ENCODE assay signal across 8 cellular contexts in the genomic region with DNA sequence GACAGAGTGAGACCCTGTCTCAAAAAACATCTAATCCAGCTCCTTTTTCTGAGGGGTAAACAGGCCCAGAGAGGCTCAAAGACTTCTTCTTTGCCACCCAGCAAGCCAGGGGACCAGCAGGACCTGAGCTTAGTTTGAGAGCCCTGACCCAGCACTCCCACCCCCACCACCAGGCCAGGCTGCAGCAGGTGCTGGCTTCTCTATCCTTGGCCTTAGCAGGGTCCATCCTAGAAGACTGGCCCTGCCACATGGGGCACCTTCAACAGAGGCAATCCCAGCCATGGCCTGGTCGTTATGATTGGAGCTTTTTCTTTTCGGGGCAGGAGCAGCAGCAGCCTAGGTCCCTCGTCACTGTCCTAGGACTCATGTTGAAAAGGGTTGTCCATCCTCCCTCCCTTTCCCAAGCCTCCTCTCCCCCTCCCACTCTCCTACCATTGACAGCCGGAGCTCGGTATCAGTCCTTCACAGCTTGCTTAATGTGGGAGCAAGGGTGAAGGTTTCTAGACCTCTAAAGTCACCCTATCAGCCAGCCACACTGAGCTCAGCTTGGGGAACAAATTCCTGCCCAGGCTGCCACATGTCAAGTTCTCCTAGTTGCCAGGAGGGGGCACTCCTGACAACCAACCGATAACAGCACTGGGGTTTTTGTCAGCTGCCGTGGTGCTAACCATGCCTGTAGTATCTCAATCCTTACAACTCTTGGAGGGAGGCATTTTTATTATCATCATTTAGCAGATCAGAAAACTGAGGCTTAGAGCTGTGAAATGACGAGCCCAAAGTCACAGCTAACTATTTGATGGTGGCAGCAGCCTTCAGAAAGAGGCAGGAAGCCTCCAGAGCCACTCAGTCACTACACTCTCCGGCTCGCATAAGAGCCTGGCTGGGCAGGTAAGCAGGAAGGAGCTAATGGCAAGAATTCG. TPM values are rescaled to one million over a fixed set of nuclear protein-coding genes. Genes with fewer than 3 reads are reported as not detected.
A peak's percentile ranks its signal among the peaks of the same experiment; 100 is the strongest.
DNase-seq lines count a peak whose midpoint lies in the region; ATAC-seq and TF ChIP-seq lines count a peak whose summit lies in the region.

No MANE protein-coding gene starts in this region.

- no peak for TF ChIP-seq EP300 in transverse colon (IDR thresholded peaks at IDR 0.05; ENCODE audit: low read depth)

- H3K4me3 ChIP-seq in PC-9 (no peak overlapping the region), fibroblast of villous mesenchyme (ENCODE audit: low read depth, low read length) (no peak overlapping the region), neutrophil (ENCODE audit: low read depth in 1 of 2, low read length in 1 of 2) (no peak overlapping the region), transverse colon (no peak overlapping the region)

- H3K9me2 ChIP-seq in PC-9 (ENCODE audit: insufficient read depth), result no peaks in the 10 kb centered on the region

- H4K20me1 ChIP-seq in PC-9 (ENCODE audit: insufficient read depth), result peaks cover 5% of the 10 kb centered on the region; the same call in 1 of the 2 replicates

- in situ Hi-C loops in transverse colon (cut with MboI; ENCODE audit: low pct_ligation_motif_present in 1 of 4, low pct_unique_long_range_greater_than_20kb in 1 of 4, low sequenced_read_pairs in 3 of 4), result no loop called here

- H3K9me3 ChIP-seq in PC-9 (ENCODE audit: insufficient read depth, low read depth) (no peaks in the 10 kb centered on the region), neutrophil (no peaks in the 10 kb centered on the region), transverse colon (no peaks in the 10 kb centered on the region)

- no peaks in the 10 kb centered on the region for H3K79me2 ChIP-seq in PC-9 (ENCODE audit: low read depth)

- TF ChIP-seq POLR2A in transverse colon (IDR thresholded peaks at IDR 0.05), result no peak

- H3K4me1 ChIP-seq in PC-9 (replicated peaks; ENCODE audit: insufficient read depth) (no peaks in the 10 kb centered on the region), neutrophil (ENCODE audit: control insufficient read depth in 1 of 2, insufficient read depth in 1 of 2, low read depth in 1 of 2, low read length in 1 of 2) (peaks cover 5 to 6% of the 10 kb centered on the region in 2 experiments), transverse colon (peaks cover 0 to 7% (median 6%) of the 10 kb centered on the region in 4 donors)

- H3K27ac ChIP-seq in PC-9 (no peak overlapping the region), neutrophil (no peak overlapping the region), transverse colon (peak overlapping the region in 3 of 4 donors; percentile 6 to 46 (median 11))

- ATAC-seq in HG03521 (IDR thresholded peaks at IDR 0.05; ENCODE audit: unreplicated experiment), result peak; percentile 55
- no peak for ATAC-seq in GM21423 (IDR thresholded peaks at IDR 0.05; ENCODE audit: unreplicated experiment)

- no peak overlapping the region for H3K4me2 ChIP-seq in PC-9

- H2AFZ ChIP-seq in PC-9, result no peak overlapping the region

- no peaks in the 10 kb centered on the region; the same call in 1 of the 2 replicates for H3K36me3 ChIP-seq in PC-9 (ENCODE audit: low read depth)
- peaks cover 60% of the 10 kb centered on the region for H3K36me3 ChIP-seq in neutrophil
- peaks cover 0 to 9% (median 3%) of the 10 kb centered on the region in 4 donors for H3K36me3 ChIP-seq in transverse colon

- DNase-seq in GDM1 (lab: John Stamatoyannopoulos, UW) (peak; percentile 53), PC-9 (peak; percentile 46 to 56), activated T-helper 1 cell treated with Interleukin-2 at 50 U/mL for 16 hours (ENCODE audit: low read depth) (peak; percentile 33), fibroblast of villous mesenchyme (ENCODE audit: low read depth) (peak; percentile 83), transverse colon (peak; percentile 66)

- H3K27me3 ChIP-seq in PC-9 (ENCODE audit: insufficient read depth, low read depth) (no peaks in the 10 kb centered on the region), neutrophil (no peaks in the 10 kb centered on the region), transverse colon (no peaks in the 10 kb centered on the region)

- WGBS in transverse colon (ENCODE audit: low coverage in 1 of 2), 2 donors, result 32% methylated on average over 11 of the region's 11 CpGs; no CpG with 5 or more reads in 1 of the 2 donors

- TF ChIP-seq CTCF in PC-9 (conservative IDR thresholded peaks at IDR 0.05), result peak; percentile 92
- peak; percentile 86 for TF ChIP-seq CTCF in fibroblast of villous mesenchyme (IDR thresholded peaks at IDR 0.05; ENCODE audit: insufficient read depth, low read depth, low read length)
- TF ChIP-seq CTCF in neutrophil (IDR thresholded peaks at IDR 0.05), result peak; percentile 75
- TF ChIP-seq CTCF in transverse colon (IDR thresholded peaks at IDR 0.05), result peak; percentile 72 to 84 (median 74)

- H3F3A ChIP-seq in PC-9 (ENCODE audit: insufficient read depth, low read depth), result peaks cover 10% of the 10 kb centered on the region; the same call in 1 of the 2 replicates

- BruUV-seq in PC-9 (replicated peaks; lab: Mats Ljungman, UMichigan), result no TSS peak

- CTCF ChIA-PET in PC-9 (lab: Charles Lee), result interaction anchor here (0.6 to 1.8 kb wide), 9 partner anchors 16 to 687 kb away, joined by 3 to 10 read pairs (median 4); partner anchors contain the start of genes LRRC59 and XYLT2

- intact Hi-C loops in PC-9 (cut with micrococcal nuclease; ENCODE audit: unreplicated experiment) (loop anchor here (1.0 to 5.0 kb wide), 2 partner anchors 116 to 160 kb away; partner anchors contain the start of genes COL1A1 and RSAD1), transverse colon (cut with DNase I; ENCODE audit: low total_unique reads) (no loop called here)

- POLR2A ChIA-PET in PC-9 (lab: Charles Lee; ENCODE audit: unreplicated experiment), result interaction anchor here (0.7 kb wide), 1 partner anchor 142 kb away, joined by 3 read pairs; no protein-coding TSS in a partner anchor

RNA-seq across cellular contexts. Expression of gene MRPL27, which starts 11.2 kb away (rescaled TPM):
- total RNA-seq in PC-9 (2021) (42.6 and 48.3 TPM in 2 replicates), fibroblast of villous mesenchyme (55.7 and 63.0 TPM in 2 replicates), transverse colon (10 to 100 TPM in 3 of 4 donors, 1 to 10 TPM in 1; 4.9 to 97.5 (median 46.9) TPM)

RNA-seq across cellular contexts. Expression of gene EME1, which starts 11.2 kb away (rescaled TPM):
- total RNA-seq in PC-9 (2021) (18.2 and 21.0 TPM in 2 replicates), fibroblast of villous mesenchyme (4.5 and 4.7 TPM in 2 replicates), transverse colon (1 to 10 TPM in 2 of 4 donors, not detected in 2; 1.4 to 1.6 TPM)

RNA-seq across cellular contexts. Expression of gene XYLT2, which starts 15.9 kb away (rescaled TPM):
- 34.0 and 37.5 TPM in 2 replicates for total RNA-seq in PC-9 (2021)
- 53.5 and 60.5 TPM in 2 replicates for total RNA-seq in fibroblast of villous mesenchyme
- total RNA-seq in transverse colon, result 10 to 100 TPM; 21.3 to 27.3 (median 22.0) TPM

RNA-seq across cellular contexts. Expression of gene LRRC59, which starts 35.5 kb away (rescaled TPM):
- total RNA-seq in PC-9 (2021), result 72.9 and 102 TPM in 2 replicates
- total RNA-seq in fibroblast of villous mesenchyme, result 181 and 191 TPM in 2 replicates
- total RNA-seq in transverse colon, result 10 to 100 TPM; 45.0 to 96.9 (median 64.4) TPM

Comparison
In these comparisons a context has a peak if more than half of its experiments do, and no peak if none do; other contexts are left out.
1. DNase-seq: peak in every context shown above with its lines; median percentile 83 in fibroblast of villous mesenchyme; 66 in transverse colon; 53 in GDM1; 51 in PC-9; 33 in activated T-helper 1 cell treated with Interleukin-2 at 50 U/mL for 16 hours.
2. H3K27ac ChIP-seq: peak in transverse colon (3 of 4); none in PC-9 (single experiment) and neutrophil (single experiment).
3. Peak in every context shown above with its lines, with median percentiles within 50 percentile points of each other: CTCF ChIP-seq.